Comparison of ENCODE assay signal across 26 cellular contexts in genomic region chr10:58341947-58342346, GRCh38. TPM values are rescaled to one million over a fixed set of nuclear protein-coding genes. Genes with fewer than 3 reads are reported as not detected.
DNase-seq lines count a peak whose midpoint lies in the region; ATAC-seq and TF ChIP-seq lines count a peak whose summit lies in the region.
"Had no signal": no experiment of that assay in that cellular context is flagged by ENCODE, and none has a peak within 500 bp of the region (broad histone marks: within the 10 kb centered on the region; RNA-seq: fewer than 3 reads in every experiment).

No MANE protein-coding gene starts in this region.

- no peak overlapping the region for H3K4me3 Mint-ChIP-seq in effector memory CD8-positive, alpha-beta T cell
- no peak overlapping the region for H3K4me3 Mint-ChIP-seq in osteocyte (ENCODE audit: unreplicated experiment)
- H3K4me3 Mint-ChIP-seq: activated naive CD8-positive, alpha-beta T cell treated with anti-CD3 and anti-CD28 coated beads, Interleukin-2, amount 10 ng/mL, durations not matched to agents 7 days and 5 days; mesothelial cell of epicardium; nephron progenitor cell; T-helper 17 cell had no signal

- H3K9me3 ChIP-seq in neutrophil: no peaks in the 10 kb centered on the region
- H3K9me3 ChIP-seq: body of pancreas, prostate gland, tibial artery had no signal

- peaks cover 3% of the 10 kb centered on the region for H3K36me3 ChIP-seq in neutrophil
- H3K36me3 ChIP-seq: prostate gland, tibial artery had no signal

- peaks cover 7 to 29% of the 10 kb centered on the region in 2 experiments for H3K4me1 ChIP-seq in neutrophil (ENCODE audit: control insufficient read depth in 1 of 2, insufficient read depth in 1 of 2, low read depth in 1 of 2, low read length in 1 of 2)
- H3K4me1 ChIP-seq: prostate gland had no signal

- H3K4me3 ChIP-seq in neutrophil (ENCODE audit: low read depth in 1 of 2, low read length in 1 of 2): no peak overlapping the region
- H3K4me3 ChIP-seq: body of pancreas, prostate gland, skin epidermis, tibial artery had no signal

- TF ChIP-seq POLR2A in GM18505 (IDR thresholded peaks at IDR 0.05; ENCODE audit: borderline replicate concordance, extremely low read depth, insufficient read depth, insufficient read length): no peak

- H3K27ac Mint-ChIP-seq in effector memory CD8-positive, alpha-beta T cell: no peak overlapping the region
- H3K27ac Mint-ChIP-seq in osteocyte (ENCODE audit: unreplicated experiment): no peak overlapping the region
- H3K27ac Mint-ChIP-seq: activated naive CD8-positive, alpha-beta T cell treated with anti-CD3 and anti-CD28 coated beads, Interleukin-2, amount 10 ng/mL, durations not matched to agents 7 days and 5 days; mesothelial cell of epicardium; nephron progenitor cell; T-helper 17 cell had no signal

- DNase-seq in effector memory CD8-positive, alpha-beta T cell: no peak
- no peak for DNase-seq in cerebellar nuclear complex (lab: John Stamatoyannopoulos, UW)
- DNase-seq in osteocyte (ENCODE audit: extremely low spot score, unreplicated experiment): no peak
- DNase-seq: activated CD8-positive, alpha-beta memory T cell treated with anti-CD3 and anti-CD28 coated beads, Interleukin-2, amount 50 U/mL, for 4 hours; activated naive CD8-positive, alpha-beta T cell treated with anti-CD3 and anti-CD28 coated beads, Interleukin-2, amount 10 ng/mL, durations not matched to agents 7 days and 5 days; body of pancreas; DMS79 treated with DMSO at 0.1 percent for 48 hours; Karpas-422; NCI-H2029; NCI-H345; nephron progenitor cell; stimulated activated CD4-positive, alpha-beta T cell treated with anti-CD3 and anti-CD28 coated beads, Interleukin-2, amount 100 ng/mL, for 24 hours; stimulated activated naive CD4-positive, alpha-beta T cell treated with Interleukin-2 at 50 U/mL for 16 hours; T-helper 17 cell; tibial artery had no signal

- H3K27me3 Mint-ChIP-seq in effector memory CD8-positive, alpha-beta T cell: no peaks in the 10 kb centered on the region
- no peaks in the 10 kb centered on the region for H3K27me3 Mint-ChIP-seq in osteocyte (ENCODE audit: unreplicated experiment)
- H3K27me3 Mint-ChIP-seq: activated naive CD8-positive, alpha-beta T cell treated with anti-CD3 and anti-CD28 coated beads, Interleukin-2, amount 10 ng/mL, durations not matched to agents 7 days and 5 days; T-helper 17 cell had no signal

- peaks cover 21 to 40% of the 10 kb centered on the region in 2 donors for H3K4me1 Mint-ChIP-seq in effector memory CD8-positive, alpha-beta T cell (ENCODE audit: low read depth in 2 of 2)
- peaks cover 5% of the 10 kb centered on the region for H3K4me1 Mint-ChIP-seq in osteocyte (ENCODE audit: unreplicated experiment)

- no peaks in the 10 kb centered on the region for H3K9me3 Mint-ChIP-seq in effector memory CD8-positive, alpha-beta T cell
- no peaks in the 10 kb centered on the region for H3K9me3 Mint-ChIP-seq in osteocyte (ENCODE audit: unreplicated experiment)
- H3K9me3 Mint-ChIP-seq: activated naive CD8-positive, alpha-beta T cell treated with anti-CD3 and anti-CD28 coated beads, Interleukin-2, amount 10 ng/mL, durations not matched to agents 7 days and 5 days; nephron progenitor cell had no signal

- peak; percentile 53 for ATAC-seq in GM18505 (IDR thresholded peaks at IDR 0.05; ENCODE audit: unreplicated experiment)
- peak; percentile 73 for ATAC-seq in GM21390 (IDR thresholded peaks at IDR 0.05; ENCODE audit: unreplicated experiment)
- peak; percentile 47 for ATAC-seq in HG03025 (IDR thresholded peaks at IDR 0.05; ENCODE audit: low FRiP score, unreplicated experiment)
- ATAC-seq in GM21526 (IDR thresholded peaks at IDR 0.05; ENCODE audit: low FRiP score, unreplicated experiment): no peak
- no peak for ATAC-seq in effector memory CD8-positive, alpha-beta T cell (replicated peaks)
- ATAC-seq: body of pancreas, HCT116, Panc1, T-helper 17 cell had no signal

- no peaks in the 10 kb centered on the region for H3K36me3 Mint-ChIP-seq in effector memory CD8-positive, alpha-beta T cell (ENCODE audit: insufficient read depth)
- H3K36me3 Mint-ChIP-seq in osteocyte (ENCODE audit: unreplicated experiment): peaks cover 10% of the 10 kb centered on the region

- no peaks in the 10 kb centered on the region for H3K27me3 ChIP-seq in neutrophil
- H3K27me3 ChIP-seq: body of pancreas, tibial artery had no signal

- TF ChIP-seq CTCF in neutrophil (IDR thresholded peaks at IDR 0.05): no peak
- TF ChIP-seq CTCF in osteocyte (IDR thresholded peaks at IDR 0.05): no peak

- H3K27ac ChIP-seq in neutrophil: peak overlapping the region; percentile 0
- H3K27ac ChIP-seq: body of pancreas, prostate gland, skin epidermis, tibial artery, VCaP had no signal

RNA-seq across cellular contexts. Expression of gene UBE2D1, which starts 7.1 kb away (rescaled TPM):
- total RNA-seq in osteocyte: 16.4 and 18.3 TPM in 2 replicates

RNA-seq across cellular contexts. Expression of gene TFAM, which starts 43.3 kb away (rescaled TPM):
- 19.6 and 22.3 TPM in 2 replicates for total RNA-seq in osteocyte

Comparison
In these comparisons a context has a peak if more than half of its experiments do, and no peak if none do; other contexts are left out.
1. ATAC-seq: peak in GM18505 (single experiment), GM21390 (single experiment) and HG03025 (single experiment); none in GM21526 (single experiment) and effector memory CD8-positive, alpha-beta T cell (single experiment).